In genomic region chr10:32378371-32379301, GRCh38 we compare ENCODE assay signal across 8 cellular contexts. TPM values are rescaled to one million over a fixed set of nuclear protein-coding genes. Genes with fewer than 3 reads are reported as not detected.
A peak's percentile ranks its signal among the peaks of the same experiment; 100 is the strongest.
DNase-seq lines count a peak whose midpoint lies in the region; ATAC-seq and TF ChIP-seq lines count a peak whose summit lies in the region.

No MANE protein-coding gene starts in this region.

- no peak overlapping the region for H3K27ac Mint-ChIP-seq in progenitor cell of endocrine pancreas

- H3K27me3 Mint-ChIP-seq in progenitor cell of endocrine pancreas = no peaks in the 10 kb centered on the region

- in situ Hi-C loops in GM13976 (cut with MboI; ENCODE audit: low sequenced_read_pairs, unreplicated experiment) = no loop called here

- peaks cover 2% of the 10 kb centered on the region for H3K4me1 Mint-ChIP-seq in progenitor cell of endocrine pancreas (ENCODE audit: low read depth)

- TF ChIP-seq CTCF in GM13976 (IDR thresholded peaks at IDR 0.05; ENCODE audit: borderline replicate concordance, control extremely low read depth, extremely low read depth, insufficient read depth, missing control alignments) (no peak), progenitor cell of endocrine pancreas (IDR thresholded peaks at IDR 0.05; ENCODE audit: unreplicated experiment) (no peak)

- H3K4me3 Mint-ChIP-seq in progenitor cell of endocrine pancreas (ENCODE audit: low read depth) = no peak overlapping the region

- DNase-seq in GM13976 (ENCODE audit: low spot score) (peak; percentile 69), NCI-H146 (lab: John Stamatoyannopoulos, UW) (peak; percentile 93), T follicular helper cell (ENCODE audit: low read depth) (peak; percentile 91), amygdala (lab: John Stamatoyannopoulos, UW) (peak; percentile 53 to 97 (median 91)), left ventricle myocardium superior (peak; percentile 96), progenitor cell of endocrine pancreas (ENCODE audit: low spot score, unreplicated experiment) (peak; percentile 56), ureter (ENCODE audit: low spot score) (peak; percentile 94)

- peak; percentile 94 for ATAC-seq in HG02852 (IDR thresholded peaks at IDR 0.05; ENCODE audit: unreplicated experiment)
- peak; percentile 98 for ATAC-seq in left ventricle myocardium superior

- peaks cover 3% of the 10 kb centered on the region for H3K9me3 Mint-ChIP-seq in progenitor cell of endocrine pancreas (ENCODE audit: low read depth)

- intact Hi-C loops in left ventricle myocardium superior (cut with micrococcal nuclease) = no loop called here

- peaks cover 2% of the 10 kb centered on the region for H3K36me3 Mint-ChIP-seq in progenitor cell of endocrine pancreas (ENCODE audit: insufficient read depth)

RNA-seq across cellular contexts. Expression of gene EPC1, which starts 31.7 kb away (rescaled TPM):
- total RNA-seq in left ventricle myocardium superior (18.6 TPM), progenitor cell of endocrine pancreas (59.5 and 61.6 TPM in 2 replicates), ureter (49.5 TPM)

Comparison
In these comparisons a context has a peak if more than half of its experiments do, and no peak if none do; other contexts are left out.
1. Peak in every context shown above with its lines: DNase-seq and ATAC-seq.